ENCODE assay signal across 17 cellular contexts in the genomic region with DNA sequence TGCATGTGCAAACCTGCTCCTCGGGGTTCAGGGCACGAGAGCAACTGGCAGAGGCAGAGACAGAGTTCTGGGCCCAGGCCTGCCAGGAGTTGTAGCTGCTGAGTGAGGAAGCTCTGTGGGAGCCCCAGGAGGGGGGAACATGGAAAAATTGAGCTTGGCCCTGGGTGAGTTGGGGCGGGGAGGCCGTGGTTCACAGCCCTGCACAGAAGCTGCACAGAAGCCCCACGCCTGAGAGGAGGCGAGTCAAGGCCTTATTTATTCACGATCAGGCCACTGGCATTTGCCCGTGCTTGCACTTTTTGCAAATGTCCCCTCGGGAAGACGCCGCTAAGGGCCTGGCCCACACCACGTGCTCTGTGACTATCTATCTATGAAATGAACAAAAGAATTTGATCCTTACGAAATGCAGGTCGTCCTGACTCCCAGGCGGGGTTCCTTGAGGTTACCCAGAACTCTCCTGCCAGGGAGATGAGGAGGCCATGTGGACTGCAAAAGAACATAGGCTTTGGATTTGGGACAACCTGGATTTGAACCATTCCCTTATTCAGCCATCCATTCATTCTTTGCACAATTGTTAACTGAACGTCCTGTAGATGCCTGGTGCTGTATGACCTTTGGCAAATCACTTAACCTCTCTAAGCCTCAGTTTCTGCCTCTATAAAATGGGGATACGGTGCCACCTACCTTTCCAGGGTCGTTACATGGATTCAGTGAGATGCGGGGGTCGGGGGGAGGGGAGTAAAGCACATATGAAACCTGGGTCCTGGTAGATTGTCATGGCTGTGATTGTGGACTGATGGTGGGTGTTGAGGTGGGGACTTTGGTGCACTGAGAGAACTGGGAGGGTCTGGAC. TPM values are rescaled to one million over a fixed set of nuclear protein-coding genes. Genes with fewer than 3 reads are reported as not detected.
DNase-seq lines count a peak whose midpoint lies in the region; FAIRE-seq and TF ChIP-seq lines count a peak whose summit lies in the region.
"Had no signal": no experiment of that assay in that cellular context is flagged by ENCODE, and none has a peak within 500 bp of the region (broad histone marks: within the 10 kb centered on the region; RNA-seq: fewer than 3 reads in every experiment).

No MANE protein-coding gene starts in this region.

- peaks cover 88% of the 10 kb centered on the region for H3K4me1 Mint-ChIP-seq in HFFc6 (ENCODE audit: low read depth)
- peaks cover 8% of the 10 kb centered on the region for H3K4me1 Mint-ChIP-seq in endodermal cell
- no peaks in the 10 kb centered on the region for H3K4me1 Mint-ChIP-seq in activated CD4-positive, alpha-beta memory T cell treated with anti-CD3 and anti-CD28 coated beads, Interleukin-2, amount 10 ng/mL, durations not matched to agents 7 days and 5 days
- H3K4me1 Mint-ChIP-seq in activated CD4-positive, alpha-beta T cell treated with anti-CD3 and anti-CD28 coated beads, Interleukin-2, amount 10 ng/mL, durations not matched to agents 24 days and 14 days = no peaks in the 10 kb centered on the region
- H3K4me1 Mint-ChIP-seq: CD4-positive, CD25-positive, alpha-beta regulatory T cell had no signal

- no peaks in the 10 kb centered on the region for H3K27me3 ChIP-seq in endodermal cell (ENCODE audit: control insufficient read depth, insufficient read depth, low read length, poor library complexity, severe bottlenecking)
- no peaks in the 10 kb centered on the region for H3K27me3 ChIP-seq in keratinocyte (ENCODE audit: control insufficient read depth, extremely low read depth, insufficient read depth, low read length)

- TF ChIP-seq CTCF in HFFc6 (IDR thresholded peaks at IDR 0.05) = no peak
- TF ChIP-seq CTCF in endodermal cell (conservative IDR thresholded peaks at IDR 0.05) = no peak
- no peak for TF ChIP-seq CTCF in keratinocyte (optimal IDR thresholded peaks at IDR 0.05 in 1 of 3, IDR thresholded peaks at IDR 0.05 in 1 of 3, conservative IDR thresholded peaks at IDR 0.05 in 1 of 3; ENCODE audit: extremely low read depth in 1 of 3, insufficient read depth in 2 of 3, low read length in 3 of 3)
- no peak for TF ChIP-seq CTCF in OCI-LY7 (conservative IDR thresholded peaks at IDR 0.05; ENCODE audit: low read length)

- BruUV-seq in OCI-LY7 (replicated peaks; lab: Mats Ljungman, UMichigan) = no TSS peak

- peak overlapping the region; percentile 62 for H3K4me2 ChIP-seq in keratinocyte (ENCODE audit: control insufficient read depth, extremely low read depth, insufficient read depth, low read depth, low read length)
- no peak overlapping the region for H3K4me2 ChIP-seq in OCI-LY7 (ENCODE audit: low read length)

- H3K4me1 ChIP-seq in endodermal cell (ENCODE audit: control insufficient read depth, insufficient read depth, low read length) = peaks cover 14% of the 10 kb centered on the region
- H3K4me1 ChIP-seq in keratinocyte (ENCODE audit: control insufficient read depth, extremely low read depth, insufficient read depth, low read length) = peaks cover 37% of the 10 kb centered on the region
- no peaks in the 10 kb centered on the region for H3K4me1 ChIP-seq in OCI-LY7 (ENCODE audit: insufficient read depth, low read length, poor library complexity, severe bottlenecking)

- peaks cover 2% of the 10 kb centered on the region for H3K79me2 ChIP-seq in keratinocyte (ENCODE audit: control insufficient read depth, insufficient read depth, low read length)
- H3K79me2 ChIP-seq in OCI-LY7 (ENCODE audit: insufficient read depth, low read depth, low read length) = no peaks in the 10 kb centered on the region

- H3K4me3 ChIP-seq in endodermal cell (ENCODE audit: low read length) (no peak overlapping the region), keratinocyte (ENCODE audit: control insufficient read depth in 2 of 3, extremely low read depth in 1 of 3, insufficient read depth in 2 of 3, low read depth in 1 of 3, low read length in 3 of 3) (peak overlapping the region in 1 of 3 experiments; percentile 36), OCI-LY7 (ENCODE audit: low read depth, low read length, poor library complexity, severe bottlenecking) (no peak overlapping the region)

- dilution Hi-C loops in keratinocyte (cut with MboI; ENCODE audit: extremely low pct_ligation_motif_present, low sequenced_read_pairs) = no loop called here

- FAIRE-seq in keratinocyte (lab: Jason Lieb, UNC) = peak; percentile 96
- FAIRE-seq: endometrium had no signal

- H2AFZ ChIP-seq in keratinocyte (ENCODE audit: control insufficient read depth, low read length) (peak overlapping the region; percentile 11), OCI-LY7 (ENCODE audit: low read length) (no peak overlapping the region)

- no peaks in the 10 kb centered on the region for H4K20me1 ChIP-seq in keratinocyte (ENCODE audit: control insufficient read depth, extremely low read depth, insufficient read depth, low read length)
- no peaks in the 10 kb centered on the region for H4K20me1 ChIP-seq in OCI-LY7 (ENCODE audit: insufficient read depth, low read length)

- intact Hi-C loops in OCI-LY7 (cut with micrococcal nuclease; ENCODE audit: unreplicated experiment) = no loop called here
- intact Hi-C loops in activated CD4-positive, alpha-beta T cell treated with anti-CD3 and anti-CD28 coated beads, Interleukin-2, amount 10 ng/mL, durations not matched to agents 24 days and 14 days (cut with micrococcal nuclease) = no loop called here

- H3K27ac Mint-ChIP-seq in HFFc6 = peak overlapping the region; percentile 96
- peak overlapping the region; percentile 81 for H3K27ac Mint-ChIP-seq in endodermal cell
- no peak overlapping the region for H3K27ac Mint-ChIP-seq in activated CD4-positive, alpha-beta memory T cell treated with anti-CD3 and anti-CD28 coated beads, Interleukin-2, amount 10 ng/mL, durations not matched to agents 7 days and 5 days
- H3K27ac Mint-ChIP-seq in activated CD4-positive, alpha-beta T cell treated with anti-CD3 and anti-CD28 coated beads, Interleukin-2, amount 10 ng/mL, durations not matched to agents 24 days and 14 days = no peak overlapping the region
- H3K27ac Mint-ChIP-seq: CD4-positive, CD25-positive, alpha-beta regulatory T cell had no signal

- no peaks in the 10 kb centered on the region for H3K9me3 Mint-ChIP-seq in HFFc6
- no peaks in the 10 kb centered on the region for H3K9me3 Mint-ChIP-seq in endodermal cell
- no peaks in the 10 kb centered on the region for H3K9me3 Mint-ChIP-seq in activated CD4-positive, alpha-beta memory T cell treated with anti-CD3 and anti-CD28 coated beads, Interleukin-2, amount 10 ng/mL, durations not matched to agents 7 days and 5 days
- H3K9me3 Mint-ChIP-seq in activated CD4-positive, alpha-beta T cell treated with anti-CD3 and anti-CD28 coated beads, Interleukin-2, amount 10 ng/mL, durations not matched to agents 24 days and 14 days = no peaks in the 10 kb centered on the region
- H3K9me3 Mint-ChIP-seq: CD4-positive, CD25-positive, alpha-beta regulatory T cell had no signal

- peaks cover 2% of the 10 kb centered on the region for H3K9me1 ChIP-seq in keratinocyte (ENCODE audit: control insufficient read depth, extremely low read depth, insufficient read depth, low read length)

- H3K9me2 ChIP-seq in OCI-LY7 (ENCODE audit: insufficient read depth, low read length) = no peaks in the 10 kb centered on the region

- peaks cover 7% of the 10 kb centered on the region for H3K36me3 Mint-ChIP-seq in HFFc6 (ENCODE audit: low read depth)
- peaks cover 28% of the 10 kb centered on the region for H3K36me3 Mint-ChIP-seq in endodermal cell (ENCODE audit: low read depth)
- H3K36me3 Mint-ChIP-seq in activated CD4-positive, alpha-beta memory T cell treated with anti-CD3 and anti-CD28 coated beads, Interleukin-2, amount 10 ng/mL, durations not matched to agents 7 days and 5 days (ENCODE audit: low read depth) = no peaks in the 10 kb centered on the region
- H3K36me3 Mint-ChIP-seq in activated CD4-positive, alpha-beta T cell treated with anti-CD3 and anti-CD28 coated beads, Interleukin-2, amount 10 ng/mL, durations not matched to agents 24 days and 14 days (ENCODE audit: low read depth) = no peaks in the 10 kb centered on the region
- H3K36me3 Mint-ChIP-seq: CD4-positive, CD25-positive, alpha-beta regulatory T cell had no signal

- H3K27me3 Mint-ChIP-seq in HFFc6 (ENCODE audit: insufficient read depth) (peaks cover 9% of the 10 kb centered on the region), endodermal cell (ENCODE audit: insufficient read depth) (no peaks in the 10 kb centered on the region)
- peaks cover 4% of the 10 kb centered on the region for H3K27me3 Mint-ChIP-seq in activated CD4-positive, alpha-beta memory T cell treated with anti-CD3 and anti-CD28 coated beads, Interleukin-2, amount 10 ng/mL, durations not matched to agents 7 days and 5 days
- no peaks in the 10 kb centered on the region for H3K27me3 Mint-ChIP-seq in activated CD4-positive, alpha-beta T cell treated with anti-CD3 and anti-CD28 coated beads, Interleukin-2, amount 10 ng/mL, durations not matched to agents 24 days and 14 days

- DNase-seq in HFFc6 (peak; percentile 94), endodermal cell (no peak), keratinocyte (ENCODE audit: low read depth, low spot score) (no peak), stromal cell of bone marrow (ENCODE audit: low read depth) (peak; percentile 50), OCI-LY7 (ENCODE audit: low spot score) (no peak)
- no peak for DNase-seq in activated CD4-positive, alpha-beta memory T cell treated with anti-CD3 and anti-CD28 coated beads, Interleukin-2, amount 10 ng/mL, durations not matched to agents 7 days and 5 days
- no peak for DNase-seq in activated CD4-positive, alpha-beta T cell treated with anti-CD3 and anti-CD28 coated beads, Interleukin-2, amount 10 ng/mL, durations not matched to agents 24 days and 14 days
- no peak for DNase-seq in stimulated activated CD4-positive, alpha-beta T cell treated with anti-CD3 and anti-CD28 coated beads, Interleukin-4, amount 100 ng/mL, for 1 hour
- DNase-seq: amniotic stem cell; CD4-positive, CD25-positive, alpha-beta regulatory T cell; islet precursor cell; NCI-H510A; SHP77 treated with DMSO at 0.1 percent for 48 hours; stimulated activated CD4-positive, alpha-beta T cell treated with anti-CD3 and anti-CD28 coated beads, Interleukin-15, amount 100 ng/mL, for 24 hours; stimulated activated CD8-positive, alpha-beta memory T cell treated with anti-CD3 and anti-CD28 coated beads, Interleukin-4, amount 100 ng/mL, for 48 hours; WERI-Rb-1 had no signal

- CTCF ChIA-PET in activated CD4-positive, alpha-beta memory T cell treated with anti-CD3 and anti-CD28 coated beads, Interleukin-2, amount 10 ng/mL, durations not matched to agents 7 days and 5 days (lab: Charles Lee) = interaction anchor here (1.0 kb wide), 1 partner anchor 18 kb away, joined by 3 read pairs; the partner anchor contains the start of gene COL27A1
- CTCF ChIA-PET in OCI-LY7 (lab: Charles Lee; ENCODE audit: unreplicated experiment) = no interaction called here

- H3K36me3 ChIP-seq in endodermal cell (ENCODE audit: control insufficient read depth, insufficient read depth, low read length) = peaks cover 46% of the 10 kb centered on the region
- peaks cover 9 to 21% of the 10 kb centered on the region in 2 experiments for H3K36me3 ChIP-seq in keratinocyte (ENCODE audit: control insufficient read depth in 2 of 2, extremely low read depth in 1 of 2, insufficient read depth in 2 of 2, low read length in 2 of 2)
- H3K36me3 ChIP-seq in OCI-LY7 (ENCODE audit: insufficient read depth, low read length) = no peaks in the 10 kb centered on the region

- H3K9me3 ChIP-seq in endodermal cell (ENCODE audit: control insufficient read depth, low read length) = no peaks in the 10 kb centered on the region
- H3K9me3 ChIP-seq in keratinocyte (ENCODE audit: control insufficient read depth, low read depth, low read length) = no peaks in the 10 kb centered on the region
- no peaks in the 10 kb centered on the region for H3K9me3 ChIP-seq in OCI-LY7 (ENCODE audit: low read length)

- POLR2A ChIA-PET in activated CD4-positive, alpha-beta memory T cell treated with anti-CD3 and anti-CD28 coated beads, Interleukin-2, amount 10 ng/mL, durations not matched to agents 7 days and 5 days (lab: Charles Lee) = no interaction called here
- POLR2A ChIA-PET in OCI-LY7 (lab: Charles Lee) = no interaction called here

- H3K9ac ChIP-seq in endodermal cell (ENCODE audit: extremely low read depth, low read length, poor library complexity, severe bottlenecking) = no peak overlapping the region
- H3K9ac ChIP-seq in keratinocyte (ENCODE audit: control insufficient read depth, extremely low read depth, insufficient read depth, low read length) = peak overlapping the region; percentile 58

- WGBS in endodermal cell (ENCODE audit: insufficient coverage in 1 of 2, insufficient read length in 1 of 2), 2 experiments = 90 to 91% methylated on average over 12 to 20 of the region's 20 CpGs

- H3K27ac ChIP-seq in endodermal cell (ENCODE audit: low read depth, low read length) = no peak overlapping the region
- peak overlapping the region; percentile 68 for H3K27ac ChIP-seq in keratinocyte (ENCODE audit: control insufficient read depth, insufficient read depth, low read length)
- H3K27ac ChIP-seq in OCI-LY7 (ENCODE audit: low read depth, low read length, poor library complexity, severe bottlenecking) = no peak overlapping the region
- H3K27ac ChIP-seq: WERI-Rb-1 had no signal

- peak overlapping the region; percentile 53 for H3K4me3 Mint-ChIP-seq in HFFc6
- H3K4me3 Mint-ChIP-seq in endodermal cell = no peak overlapping the region
- no peak overlapping the region for H3K4me3 Mint-ChIP-seq in activated CD4-positive, alpha-beta memory T cell treated with anti-CD3 and anti-CD28 coated beads, Interleukin-2, amount 10 ng/mL, durations not matched to agents 7 days and 5 days
- no peak overlapping the region for H3K4me3 Mint-ChIP-seq in activated CD4-positive, alpha-beta T cell treated with anti-CD3 and anti-CD28 coated beads, Interleukin-2, amount 10 ng/mL, durations not matched to agents 24 days and 14 days
- H3K4me3 Mint-ChIP-seq: CD4-positive, CD25-positive, alpha-beta regulatory T cell had no signal

RNA-seq across cellular contexts. Expression of gene COL27A1, which starts 17.9 kb away (rescaled TPM):
- 10 to 100 TPM; 22.2 to 24.1 (median 23.4) TPM for total RNA-seq in HFFc6 (2021; fragmentation: NEBNext Ultra II Directional; extraction: Animal tissue kit (Norgen Biotek cat#: 25700))
- total RNA-seq in endodermal cell = 10 to 100 TPM; 43.8 to 69.5 TPM
- polyA plus RNA-seq in endodermal cell (2013, experiment 1 of 2) = 27.0 TPM
- polyA plus RNA-seq in endodermal cell (2013, experiment 2 of 2) = 29.4 TPM
- polyA plus RNA-seq in keratinocyte = 10.1 to 24.1 TPM (median 14.0 TPM) in 3 replicates
- polyA plus RNA-seq in keratinocyte (2011; ENCODE audit: low read depth) = 4.0 TPM
- polyA plus RNA-seq in keratinocyte (2011; cell fraction: cytosol; rRNA removed) = 3.2 and 6.3 TPM in 2 replicates
- polyA plus RNA-seq in keratinocyte (2011; cell fraction: nucleus; rRNA removed) = 74.7 and 104 TPM in 2 replicates
- 7.7 and 9.2 TPM in 2 replicates for polyA plus RNA-seq in keratinocyte (2012; ENCODE audit: low replicate concordance)
- 21.0 to 31.0 TPM (median 23.4 TPM) in 3 replicates for polyA minus RNA-seq in keratinocyte
- polyA minus RNA-seq in keratinocyte (2011; cell fraction: cytosol; rRNA and poly(A)+ RNA removed) = 6.7 TPM
- polyA minus RNA-seq in keratinocyte (2011; cell fraction: nucleus; rRNA and poly(A)+ RNA removed) = 37.9 and 45.1 TPM in 2 replicates
- total RNA-seq in activated CD4-positive, alpha-beta memory T cell treated with anti-CD3 and anti-CD28 coated beads, Interleukin-2, amount 10 ng/mL, durations not matched to agents 7 days and 5 days = 1 to 10 TPM in 1 of 2 experiments, under 1 TPM in 1; 0.50 to 1.2 TPM
- not detected in 2 replicates for total RNA-seq in OCI-LY7 (2014; rRNA removed; shearing (Covaris generic))
- not detected in 2 replicates for total RNA-seq in OCI-LY7 (2022)
- total RNA-seq in activated CD4-positive, alpha-beta T cell treated with anti-CD3 and anti-CD28 coated beads, Interleukin-2, amount 10 ng/mL, durations not matched to agents 24 days and 14 days = 8.5 and 9.7 TPM in 2 replicates
- polyA plus RNA-seq: CD4-positive, CD25-positive, alpha-beta regulatory T cell had no signal

Comparison
In these comparisons a context has a peak if more than half of its experiments do, and no peak if none do; other contexts are left out.
1. DNase-seq: peak in HFFc6 (single experiment) and stromal cell of bone marrow (single experiment); none in endodermal cell (single experiment), keratinocyte (single experiment), activated CD4-positive, alpha-beta memory T cell treated with anti-CD3 and anti-CD28 coated beads, Interleukin-2, amount 10 ng/mL, durations not matched to agents 7 days and 5 days (single experiment), OCI-LY7 (single experiment), activated CD4-positive, alpha-beta T cell treated with anti-CD3 and anti-CD28 coated beads, Interleukin-2, amount 10 ng/mL, durations not matched to agents 24 days and 14 days (single experiment) and stimulated activated CD4-positive, alpha-beta T cell treated with anti-CD3 and anti-CD28 coated beads, Interleukin-4, amount 100 ng/mL, for 1 hour (single experiment).
2. H3K27ac Mint-ChIP-seq: peak in HFFc6 (single experiment) and endodermal cell (single experiment); none in activated CD4-positive, alpha-beta memory T cell treated with anti-CD3 and anti-CD28 coated beads, Interleukin-2, amount 10 ng/mL, durations not matched to agents 7 days and 5 days (single experiment) and activated CD4-positive, alpha-beta T cell treated with anti-CD3 and anti-CD28 coated beads, Interleukin-2, amount 10 ng/mL, durations not matched to agents 24 days and 14 days (single experiment).